Comparison of ENCODE assay signal across 8 cellular contexts in genomic region chr5:157857821-157858526, GRCh38. TPM values are rescaled to one million over a fixed set of nuclear protein-coding genes. Genes with fewer than 3 reads are reported as not detected.
DNase-seq lines count a peak whose midpoint lies in the region; ATAC-seq and TF ChIP-seq lines count a peak whose summit lies in the region.

No MANE protein-coding gene starts in this region.

- CTCF ChIA-PET in IMR-90 (lab: Yijun Ruan, JAX) = interaction anchor here (1.0 kb wide), 1 partner anchor 38 kb away, joined by 3 read pairs; no protein-coding TSS in a partner anchor
- CTCF ChIA-PET in activated CD4-positive, alpha-beta memory T cell treated with anti-CD3 and anti-CD28 coated beads for 36 hours (lab: Charles Lee) = interaction anchor here (0.9 to 4.3 kb wide), 7 partner anchors 33 to 217 kb away, joined by 3 to 29 read pairs (median 4); no protein-coding TSS in a partner anchor

- H2BK120ac ChIP-seq in IMR-90 (ENCODE audit: low read depth, low read length) = no peak overlapping the region

- TF ChIP-seq RAD21 in IMR-90 (IDR thresholded peaks at IDR 0.05; ENCODE audit: low read length) = no peak

- peak overlapping the region; percentile 91 for H3K4me3 Mint-ChIP-seq in activated CD4-positive, alpha-beta memory T cell treated with anti-CD3 and anti-CD28 coated beads for 36 hours
- peak overlapping the region; percentile 96 for H3K4me3 Mint-ChIP-seq in progenitor cell of endocrine pancreas (ENCODE audit: low read depth)

- no peak for TF ChIP-seq CTCF in IMR-90 (conservative IDR thresholded peaks at IDR 0.05; ENCODE audit: low read depth, low read length)
- TF ChIP-seq CTCF in progenitor cell of endocrine pancreas (IDR thresholded peaks at IDR 0.05; ENCODE audit: unreplicated experiment) = no peak

- H3K79me1 ChIP-seq in IMR-90 (ENCODE audit: low read depth in 1 of 2, low read length in 2 of 2) = peaks cover 0 to 19% of the 10 kb centered on the region in 2 experiments; a peak in 1 of 4 replicates

- H3K4me1 ChIP-seq in IMR-90 (ENCODE audit: control insufficient read depth, insufficient read depth, low read length) = no peaks in the 10 kb centered on the region

- POLR2A ChIA-PET in IMR-90 (lab: Charles Lee; ENCODE audit: unreplicated experiment) = no interaction called here
- POLR2A ChIA-PET in activated CD4-positive, alpha-beta memory T cell treated with anti-CD3 and anti-CD28 coated beads for 36 hours (lab: Charles Lee) = interaction anchor here (1.4 kb wide), 1 partner anchor 17 kb away, joined by 5 read pairs; no protein-coding TSS in a partner anchor

- H3K27ac Mint-ChIP-seq in activated CD4-positive, alpha-beta memory T cell treated with anti-CD3 and anti-CD28 coated beads for 36 hours = peak overlapping the region; percentile 96
- H3K27ac Mint-ChIP-seq in progenitor cell of endocrine pancreas = peak overlapping the region; percentile 98

- 0 out of 2 replicates have a peak, but pooled peaks cover 2% of the 10 kb centered on the region for H3K9me1 ChIP-seq in IMR-90 (ENCODE audit: insufficient read depth, low read length)

- H4K20me1 ChIP-seq in IMR-90 (ENCODE audit: insufficient read depth, low read length) = peaks cover 47% of the 10 kb centered on the region

- H2AFZ ChIP-seq in IMR-90 (replicated peaks; ENCODE audit: low read length, poor library complexity) = peak overlapping the region; percentile 98

- H3K4me1 Mint-ChIP-seq in activated CD4-positive, alpha-beta memory T cell treated with anti-CD3 and anti-CD28 coated beads for 36 hours (ENCODE audit: low read depth) = peaks cover 72% of the 10 kb centered on the region
- peaks cover 29% of the 10 kb centered on the region for H3K4me1 Mint-ChIP-seq in progenitor cell of endocrine pancreas (ENCODE audit: low read depth)

- peak overlapping the region; percentile 93 for H3K14ac ChIP-seq in IMR-90 (replicated peaks; ENCODE audit: low read depth, low read length)

- peak overlapping the region; percentile 74 to 94; a peak in 3 of 4 replicates for H4K8ac ChIP-seq in IMR-90 (ENCODE audit: low read depth in 2 of 2, low read length in 2 of 2)

- peak overlapping the region; percentile 97 for H3K9ac ChIP-seq in IMR-90 (ENCODE audit: low read depth, low read length)

- H2AK5ac ChIP-seq in IMR-90 (ENCODE audit: low read depth, low read length) = peak overlapping the region; percentile 80

- peak overlapping the region; percentile 95 for H3K4me2 ChIP-seq in IMR-90 (ENCODE audit: low read depth, low read length)

- no peaks in the 10 kb centered on the region for H3K27me3 ChIP-seq in IMR-90 (ENCODE audit: control insufficient read depth, insufficient read depth, low read length)

- H3K23ac ChIP-seq in IMR-90 (ENCODE audit: low read depth, low read length) = peak overlapping the region; percentile 95

- H2BK20ac ChIP-seq in IMR-90 (ENCODE audit: low read depth, low read length) = no peak overlapping the region; the same call in 1 of the 2 replicates

- H3K27me3 Mint-ChIP-seq in activated CD4-positive, alpha-beta memory T cell treated with anti-CD3 and anti-CD28 coated beads for 36 hours = no peaks in the 10 kb centered on the region
- no peaks in the 10 kb centered on the region for H3K27me3 Mint-ChIP-seq in progenitor cell of endocrine pancreas

- H3K18ac ChIP-seq in IMR-90 (ENCODE audit: low read depth, low read length) = peak overlapping the region; percentile 76; the same call in 1 of the 2 replicates

- peak overlapping the region; percentile 92 for H2BK5ac ChIP-seq in IMR-90 (ENCODE audit: low read depth, low read length, poor library complexity, severe bottlenecking)

- in situ Hi-C loops in IMR-90 (cut with MboI; ENCODE audit: low sequenced_read_pairs) = no loop called here

- H3K36me3 Mint-ChIP-seq in activated CD4-positive, alpha-beta memory T cell treated with anti-CD3 and anti-CD28 coated beads for 36 hours = peaks cover 5% of the 10 kb centered on the region
- peaks cover 4% of the 10 kb centered on the region for H3K36me3 Mint-ChIP-seq in progenitor cell of endocrine pancreas (ENCODE audit: insufficient read depth)

- no CpG with 5 or more reads among the region's 5 CpGs for WGBS in IMR-90 (ENCODE audit: extremely low coverage in 2 of 2, insufficient read length in 1 of 2), 2 experiments

- H3K9me3 ChIP-seq in IMR-90 (ENCODE audit: control insufficient read depth, insufficient read depth, low read length) = no peaks in the 10 kb centered on the region

- H3K56ac ChIP-seq in IMR-90 (ENCODE audit: extremely low read depth, insufficient read depth, low read length) = peak overlapping the region; percentile 68

- ATAC-seq in IMR-90 (ENCODE audit: low read depth) (peak; percentile 6), HG03442 (IDR thresholded peaks at IDR 0.05; ENCODE audit: unreplicated experiment) (no peak)

- H2AK9ac ChIP-seq in IMR-90 (replicated peaks; ENCODE audit: low read depth, low read length, poor library complexity) = peak overlapping the region; percentile 99

- peak overlapping the region; percentile 98 for H3K27ac ChIP-seq in IMR-90 (ENCODE audit: insufficient read depth, low read length)

- H3K36me3 ChIP-seq in IMR-90 (ENCODE audit: control insufficient read depth, insufficient read depth, low read length) = no peaks in the 10 kb centered on the region

- peak overlapping the region; percentile 56 for H4K5ac ChIP-seq in IMR-90 (ENCODE audit: low read depth, low read length)

- TF ChIP-seq POLR2A in IMR-90 (IDR thresholded peaks at IDR 0.05; ENCODE audit: low read depth, low read length) = no peak

- peak overlapping the region; percentile 98 for H3K4me3 ChIP-seq in IMR-90 (ENCODE audit: insufficient read depth, low read depth, low read length)

- peak; percentile 82 for DNase-seq in CD1c-positive myeloid dendritic cell (ENCODE audit: extremely low spot score)
- peak; percentile 21 for DNase-seq in IMR-90
- DNase-seq in activated CD4-positive, alpha-beta memory T cell treated with anti-CD3 and anti-CD28 coated beads for 36 hours = no peak
- peak; percentile 5 for DNase-seq in glomerular visceral epithelial cell (ENCODE audit: extremely low spot score)
- no peak for DNase-seq in progenitor cell of endocrine pancreas (ENCODE audit: low spot score, unreplicated experiment)
- no peak for DNase-seq in HuH-7 (ENCODE audit: low spot score)
- DNase-seq in effector CD8-positive, alpha-beta T cell (lab: John Stamatoyannopoulos, UW) = no peak

- TSS peak; percentile 30 for BruUV-seq in IMR-90 (replicated peaks; lab: Mats Ljungman, UMichigan)

- H3K4ac ChIP-seq in IMR-90 (ENCODE audit: low read depth, low read length) = peak overlapping the region; percentile 97

- H2BK15ac ChIP-seq in IMR-90 (ENCODE audit: low read depth, low read length) = no peak overlapping the region

- no peaks in the 10 kb centered on the region for H3K9me3 Mint-ChIP-seq in activated CD4-positive, alpha-beta memory T cell treated with anti-CD3 and anti-CD28 coated beads for 36 hours
- H3K9me3 Mint-ChIP-seq in progenitor cell of endocrine pancreas (ENCODE audit: low read depth) = no peaks in the 10 kb centered on the region

- intact Hi-C loops in IMR-90 (cut with micrococcal nuclease) = loop anchor here (2.0 kb wide), 2 partner anchors 35 to 91 kb away; no protein-coding TSS in a partner anchor
- intact Hi-C loops in activated CD4-positive, alpha-beta memory T cell treated with anti-CD3 and anti-CD28 coated beads for 36 hours (cut with micrococcal nuclease) = loop anchor here (1.0 to 10.0 kb wide), 11 partner anchors 13 to 935 kb away; partner anchors contain the start of gene MED7

- 0 out of 2 replicates have a peak overlapping the region, but pooled peaks have one; percentile 89 for H4K91ac ChIP-seq in IMR-90 (ENCODE audit: insufficient read depth, low read depth, low read length)

- dilution Hi-C loops in IMR-90 (cut with HindIII; ENCODE audit: low sequenced_read_pairs, unreplicated experiment) = no loop called here

TF ChIP-seq in IMR-90, 13 proteins besides CTCF, POLR2A, EP300 and RAD21:
- TF ChIP-seq NFE2L2 (IDR thresholded peaks at IDR 0.05; ENCODE audit: low read depth, low read length) (no peak), CEBPB (IDR thresholded peaks at IDR 0.05; ENCODE audit: low read depth, low read length) (peak; percentile 89)

RNA-seq across cellular contexts. Expression of gene CLINT1, which starts 1.0 kb away (rescaled TPM):
- total RNA-seq in IMR-90 (2012; rRNA removed) = 124 and 146 TPM in 2 replicates
- 110 and 144 TPM in 2 replicates for polyA plus RNA-seq in IMR-90 (2012; rRNA removed)
- 71.6 and 72.6 TPM in 2 replicates for polyA plus RNA-seq in IMR-90 (2012; cell fraction: cytosol; rRNA removed)
- 135 and 230 TPM in 2 replicates for polyA plus RNA-seq in IMR-90 (2012; cell fraction: nucleus; rRNA removed; ENCODE audit: low replicate concordance)
- 10 to 100 TPM; 48.7 to 49.4 TPM for total RNA-seq in activated CD4-positive, alpha-beta memory T cell treated with anti-CD3 and anti-CD28 coated beads for 36 hours
- total RNA-seq in progenitor cell of endocrine pancreas = 78.7 and 82.3 TPM in 2 replicates

Comparison
In these comparisons a context has a peak if more than half of its experiments do, and no peak if none do; other contexts are left out.
1. DNase-seq: peak in CD1c-positive myeloid dendritic cell (single experiment), IMR-90 (single experiment) and glomerular visceral epithelial cell (single experiment); none in activated CD4-positive, alpha-beta memory T cell treated with anti-CD3 and anti-CD28 coated beads for 36 hours (single experiment), progenitor cell of endocrine pancreas (single experiment), HuH-7 (single experiment) and effector CD8-positive, alpha-beta T cell (single experiment).